1 cellular context compared by ENCODE assay signal in the genomic region with DNA sequence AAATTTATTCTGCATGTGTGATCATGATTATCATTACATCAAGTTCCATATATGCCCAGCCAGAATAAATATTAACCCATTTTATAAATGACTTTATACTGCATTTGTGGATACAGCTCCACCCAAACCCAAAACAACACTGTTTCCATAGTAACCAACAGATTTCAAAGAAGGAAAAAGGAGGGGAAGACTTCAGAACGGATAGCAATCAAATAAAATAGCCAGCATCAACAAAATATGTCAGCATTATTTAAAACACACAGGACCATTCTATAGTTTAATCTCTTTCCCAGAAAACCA.
TF ChIP-seq lines count a peak whose summit lies in the region.

No MANE protein-coding gene starts in this region.

TF ChIP-seq in WTC11, 78 proteins besides CTCF, POLR2A, EP300 and RAD21 (continued from another document):
- TF ChIP-seq ZNF281 (CRISPR knock-in tag; IDR thresholded peaks at IDR 0.05) (no peak), USF2 (CRISPR knock-in tag; IDR thresholded peaks at IDR 0.05) (no peak)
